Comparison of ENCODE assay signal across 18 cellular contexts in genomic region chr1:27100797-27101491, GRCh38. TPM values are rescaled to one million over a fixed set of nuclear protein-coding genes. Genes with fewer than 3 reads are reported as not detected.
DNase-seq lines count a peak whose midpoint lies in the region; ATAC-seq and TF ChIP-seq lines count a peak whose summit lies in the region.
"Had no signal": no experiment of that assay in that cellular context is flagged by ENCODE, and none has a peak within 500 bp of the region (broad histone marks: within the 10 kb centered on the region; RNA-seq: fewer than 3 reads in every experiment).

No MANE protein-coding gene starts in this region.

- H3K79me1 ChIP-seq in neuronal stem cell (ENCODE audit: low read depth, low read length): peaks cover 1% of the 10 kb centered on the region

- H3K27me3 ChIP-seq in heart left ventricle (no peaks in the 10 kb centered on the region), endocrine pancreas (ENCODE audit: control insufficient read depth, insufficient read depth, low read length) (no peaks in the 10 kb centered on the region), neuronal stem cell (ENCODE audit: control insufficient read depth in 3 of 3, insufficient read depth in 3 of 3, low read depth in 1 of 3, low read length in 3 of 3) (no peaks in the 10 kb centered on the region), vagina (no peaks in the 10 kb centered on the region), A673 (replicated peaks; ENCODE audit: insufficient read depth, low read depth, low read length, poor library complexity) (no peaks in the 10 kb centered on the region)
- H3K27me3 ChIP-seq: Peyer's patch had no signal

- peak overlapping the region; percentile 100 for H2BK15ac ChIP-seq in neuronal stem cell (ENCODE audit: low read length)

- H3K4me3 ChIP-seq in heart left ventricle (no peak overlapping the region), endocrine pancreas (ENCODE audit: control insufficient read depth, insufficient read depth, low read length) (no peak overlapping the region), neuronal stem cell (ENCODE audit: low read length in 2 of 2) (no peak overlapping the region), vagina (no peak overlapping the region), A673 (ENCODE audit: low read depth, low read length, poor library complexity, severe bottlenecking) (no peak overlapping the region)
- H3K4me3 ChIP-seq: GM12878, Peyer's patch had no signal

- H3K36me3 ChIP-seq in heart left ventricle (peaks cover 0 to 43% (median 15%) of the 10 kb centered on the region in 9 donors), endocrine pancreas (ENCODE audit: control insufficient read depth, insufficient read depth, low read length) (no peaks in the 10 kb centered on the region), neuronal stem cell (replicated peaks in 1 of 2; ENCODE audit: control insufficient read depth in 2 of 2, insufficient read depth in 2 of 2, low read length in 2 of 2) (peaks cover 0 to 13% of the 10 kb centered on the region in 2 donors), vagina (peaks cover 0 to 9% of the 10 kb centered on the region in 2 donors), A673 (ENCODE audit: insufficient read depth, low read length, poor library complexity, severe bottlenecking) (no peaks in the 10 kb centered on the region)

- CTCF ChIA-PET in A673 (lab: Charles Lee): interaction anchor here (2.4 to 4.0 kb wide), 2 partner anchors 54 to 57 kb away, joined by 9 to 34 read pairs; no protein-coding TSS in a partner anchor

- H3K23ac ChIP-seq in neuronal stem cell (ENCODE audit: low read depth, low read length, poor library complexity): peak overlapping the region; percentile 77

- intact Hi-C loops in heart left ventricle (cut with DNase I): loop anchor here in 9 of 10 donors (1.0 to 10.0 kb wide), 10 partner anchors 51 to 506 kb away; partner anchors contain the start of genes GPR3 (in 3 of the 9), SLC9A1 (in 2 of the 9) and CD164L2 (in 1 of the 9)
- intact Hi-C loops in left cardiac atrium (cut with DNase I): loop anchor here (5.0 to 10.0 kb wide), 4 partner anchors 56 to 294 kb away; partner anchors contain the start of genes GPR3 (in 1 of the 2) and SLC9A1 (in 1 of the 2)
- intact Hi-C loops in vagina (cut with DNase I): loop anchor here (5.0 kb wide), 1 partner anchor 181 kb away; no protein-coding TSS in a partner anchor
- intact Hi-C loops in A673 (cut with micrococcal nuclease; ENCODE audit: unreplicated experiment): no loop called here

- no peak overlapping the region for H3K4ac ChIP-seq in neuronal stem cell (ENCODE audit: low read length)

- H2BK120ac ChIP-seq in neuronal stem cell (ENCODE audit: low read depth, low read length): peak overlapping the region; percentile 49

- DNase-seq in heart left ventricle (peak in 1 of 5 donors; percentile 35), left cardiac atrium (no peak), neuronal stem cell (ENCODE audit: low spot score) (no peak), vagina (ENCODE audit: extremely low spot score in 2 of 2) (no peak), HuH-7 (ENCODE audit: low spot score) (no peak), A673 (ENCODE audit: low spot score) (no peak), SW 1271 (lab: John Stamatoyannopoulos, UW) (no peak)
- DNase-seq: activated effector memory CD4-positive, alpha-beta T cell treated with Interleukin-2 at 50 U/mL for 16 hours; Calu3; dermis blood vessel endothelial cell; hippocampal formation; naive B cell; NCI-H2029 treated with DMSO at 0.1 percent for 48 hours; Peyer's patch; stimulated activated CD4-positive, alpha-beta T cell treated with anti-CD3 and anti-CD28 coated beads, Interleukin-1b, Interleukin-23, amount 100 ng/mL, for 48 hours; trophoblast cell had no signal

- H3K9me3 ChIP-seq in heart left ventricle (no peaks in the 10 kb centered on the region), endocrine pancreas (ENCODE audit: control insufficient read depth, low read length) (no peaks in the 10 kb centered on the region), neuronal stem cell (replicated peaks in 1 of 2; ENCODE audit: control insufficient read depth in 2 of 2, insufficient read depth in 1 of 2, low read depth in 1 of 2, low read length in 2 of 2) (no peaks in the 10 kb centered on the region), vagina (no peaks in the 10 kb centered on the region), A673 (ENCODE audit: low read depth, low read length, poor library complexity, severe bottlenecking) (no peaks in the 10 kb centered on the region)
- H3K9me3 ChIP-seq: Peyer's patch had no signal

- peak overlapping the region; percentile 94 for H3K18ac ChIP-seq in neuronal stem cell (ENCODE audit: low read length)

- H2AK5ac ChIP-seq in neuronal stem cell (ENCODE audit: low read depth, low read length): peak overlapping the region; percentile 95

- no peak for TF ChIP-seq POLR2A in heart left ventricle (IDR thresholded peaks at IDR 0.05)
- TF ChIP-seq POLR2A in vagina (IDR thresholded peaks at IDR 0.05): no peak

- H3K4me2 ChIP-seq in neuronal stem cell (ENCODE audit: insufficient read depth, low read length, poor library complexity, severe bottlenecking): no peak overlapping the region

- H3K4me1 ChIP-seq in heart left ventricle: peaks cover 3 to 45% (median 28%) of the 10 kb centered on the region in 12 donors
- H3K4me1 ChIP-seq in endocrine pancreas (ENCODE audit: control insufficient read depth, insufficient read depth, low read length): no peaks in the 10 kb centered on the region
- peaks cover 20 to 25% of the 10 kb centered on the region in 2 donors for H3K4me1 ChIP-seq in neuronal stem cell (ENCODE audit: control insufficient read depth in 2 of 2, insufficient read depth in 1 of 2, low read depth in 1 of 2, low read length in 2 of 2)
- peaks cover 31% of the 10 kb centered on the region for H3K4me1 ChIP-seq in vagina
- peaks cover 16% of the 10 kb centered on the region for H3K4me1 ChIP-seq in A673 (ENCODE audit: insufficient read depth, low read length, poor library complexity, severe bottlenecking)

- H3K27ac ChIP-seq in heart left ventricle (peak overlapping the region in 11 of 12 donors; percentile 61 to 91 (median 83)), neuronal stem cell (replicated peaks; ENCODE audit: low read length) (peak overlapping the region; percentile 76), vagina (peak overlapping the region; percentile 93), A673 (ENCODE audit: low read depth, low read length, poor library complexity, severe bottlenecking) (no peak overlapping the region)

- peak overlapping the region; percentile 84 for H2BK5ac ChIP-seq in neuronal stem cell (ENCODE audit: low read length)

- BruUV-seq in A673 (replicated peaks; lab: Mats Ljungman, UMichigan): no TSS peak

- no peak for ATAC-seq in heart left ventricle
- no peak for ATAC-seq in left cardiac atrium
- ATAC-seq: GM12878 had no signal

- TF ChIP-seq CTCF in heart left ventricle (IDR thresholded peaks at IDR 0.05) (no peak), vagina (IDR thresholded peaks at IDR 0.05) (no peak), A673 (conservative IDR thresholded peaks at IDR 0.05; ENCODE audit: low read depth, low read length) (no peak)

- no peak overlapping the region for H3K14ac ChIP-seq in neuronal stem cell (ENCODE audit: low read length)

- H3K9ac ChIP-seq in endocrine pancreas (ENCODE audit: control insufficient read depth, insufficient read depth, low read length): peak overlapping the region; percentile 4
- peak overlapping the region; percentile 67 for H3K9ac ChIP-seq in neuronal stem cell (ENCODE audit: low read depth, low read length, poor library complexity)

- peak overlapping the region; percentile 82 for H2BK12ac ChIP-seq in neuronal stem cell (ENCODE audit: low read length)

- H4K8ac ChIP-seq in neuronal stem cell (ENCODE audit: low read depth, low read length): no peak overlapping the region

- WGBS in heart left ventricle, 4 donors: 85 to 91% (median 86%) methylated on average over 19 of the region's 19 CpGs
- WGBS in neuronal stem cell (ENCODE audit: extremely low coverage in 2 of 2, insufficient read length in 2 of 2, insufficient replicate concordance in 1 of 2), 2 donors: no CpG with 5 or more reads among the region's 19 CpGs

- POLR2A ChIA-PET in A673 (lab: Charles Lee; ENCODE audit: low non-redundant PET): no interaction called here

- peak overlapping the region; percentile 43 for H4K91ac ChIP-seq in neuronal stem cell (ENCODE audit: low read depth, low read length, poor library complexity)

- no peak overlapping the region for H2AFZ ChIP-seq in neuronal stem cell (ENCODE audit: low read length)

RNA-seq across cellular contexts. Expression of gene SLC9A1, which starts 54.0 kb away (rescaled TPM):
- 10 to 100 TPM; 11.4 to 44.9 (median 25.3) TPM for total RNA-seq in heart left ventricle
- polyA plus RNA-seq in heart left ventricle: 10 to 100 TPM in 1 of 2 donors, 1 to 10 TPM in 1; 9.4 to 15.1 TPM
- 10 to 100 TPM; 17.4 to 37.3 TPM for total RNA-seq in left cardiac atrium
- 9.4 TPM for polyA plus RNA-seq in neuronal stem cell (2013, experiment 1 of 2)
- polyA plus RNA-seq in neuronal stem cell (2013, experiment 2 of 2): 9.4 TPM
- 10.6 TPM for total RNA-seq in vagina
- 27.0 and 30.2 TPM in 2 replicates for total RNA-seq in A673 (2021)
